ENCODE assay signal across 8 cellular contexts in the genomic region with DNA sequence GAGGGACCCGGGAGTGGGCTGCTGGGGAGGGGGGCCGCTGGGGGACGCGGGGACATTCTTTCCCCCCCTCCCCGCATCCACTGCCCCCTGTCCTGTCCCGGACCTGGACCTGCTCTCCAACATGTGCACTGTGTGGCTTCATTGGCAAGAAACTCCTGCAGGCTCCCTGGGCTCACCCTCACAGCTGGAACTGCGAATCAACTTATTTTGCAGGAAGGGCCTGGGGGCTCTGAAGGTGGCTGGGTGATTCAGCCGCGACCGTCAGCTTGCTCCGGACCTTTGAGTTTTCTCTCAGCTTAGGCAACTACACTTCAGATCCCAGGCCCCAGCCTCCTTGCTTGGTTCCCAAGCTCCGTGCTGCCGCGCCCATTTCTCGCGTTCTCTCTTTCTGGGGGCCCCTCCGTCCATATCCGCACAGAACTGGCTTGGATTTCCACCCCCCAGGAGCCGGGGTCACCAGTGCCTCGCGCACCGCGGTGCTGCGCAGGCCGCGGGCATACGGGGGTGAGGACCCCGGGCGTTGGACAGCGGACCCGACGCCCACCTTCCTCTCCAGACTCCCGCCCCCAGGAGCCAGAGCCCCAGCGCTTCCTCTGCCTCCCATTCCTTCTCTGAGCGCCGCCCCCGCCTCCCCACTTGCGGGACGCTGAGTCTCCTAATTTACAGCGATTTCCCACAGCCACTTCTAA. TPM values are rescaled to one million over a fixed set of nuclear protein-coding genes. Genes with fewer than 3 reads are reported as not detected.
DNase-seq lines count a peak whose midpoint lies in the region; ATAC-seq and TF ChIP-seq lines count a peak whose summit lies in the region.

No MANE protein-coding gene starts in this region.

- DNase-seq in activated CD8-positive, alpha-beta memory T cell treated with anti-CD3 and anti-CD28 coated beads, Interleukin-2, amount 10 ng/mL, durations not matched to agents 7 days and 5 days, result no peak
- DNase-seq in activated CD8-positive, alpha-beta memory T cell treated with anti-CD3 and anti-CD28 coated beads, Interleukin-2, amount 50 U/mL, for 48 hours, result no peak
- DNase-seq in spleen (no peak), NOMO-1 treated with dmso at 0.1 percent for 144 hours (lab: John Stamatoyannopoulos, UW; ENCODE audit: unreplicated experiment) (no peak), NCI-H1694 treated with DMSO at 0.1 percent for 48 hours (lab: John Stamatoyannopoulos, UW) (no peak)

- H3K9me3 ChIP-seq in iPS-15b (ENCODE audit: control insufficient read depth, insufficient read depth, low read length) (no peaks in the 10 kb centered on the region), spleen (no peaks in the 10 kb centered on the region)

- peaks cover 11% of the 10 kb centered on the region for H3K36me3 Mint-ChIP-seq in activated CD8-positive, alpha-beta memory T cell treated with anti-CD3 and anti-CD28 coated beads, Interleukin-2, amount 10 ng/mL, durations not matched to agents 7 days and 5 days

- H3K9me3 Mint-ChIP-seq in activated CD8-positive, alpha-beta memory T cell treated with anti-CD3 and anti-CD28 coated beads, Interleukin-2, amount 10 ng/mL, durations not matched to agents 7 days and 5 days (ENCODE audit: low read depth), result no peaks in the 10 kb centered on the region

- H3K9ac ChIP-seq in iPS-15b (ENCODE audit: low read depth, low read length), result peak overlapping the region; percentile 1

- ATAC-seq in activated CD8-positive, alpha-beta memory T cell treated with anti-CD3 and anti-CD28 coated beads, Interleukin-2, amount 10 ng/mL, durations not matched to agents 7 days and 5 days, result no peak
- no peak for ATAC-seq in GM18907 (IDR thresholded peaks at IDR 0.05; ENCODE audit: unreplicated experiment)

- intact Hi-C loops in spleen (cut with DNase I; ENCODE audit: low total_unique reads), result no loop called here

- TF ChIP-seq POLR2A in spleen (IDR thresholded peaks at IDR 0.05), result no peak

- no peak for TF ChIP-seq CTCF in spleen (IDR thresholded peaks at IDR 0.05 in 8 of 11, conservative IDR thresholded peaks at IDR 0.05 in 3 of 11)

- CTCF ChIA-PET in activated CD8-positive, alpha-beta memory T cell treated with anti-CD3 and anti-CD28 coated beads, Interleukin-2, amount 10 ng/mL, durations not matched to agents 7 days and 5 days (lab: Charles Lee), result interaction anchor here (0.8 to 10.7 kb wide), 3 partner anchors 9 to 294 kb away, joined by 3 to 354 read pairs (median 12); no protein-coding TSS in a partner anchor

- peaks cover 73% of the 10 kb centered on the region for H3K27me3 ChIP-seq in iPS-15b (ENCODE audit: control insufficient read depth, insufficient read depth, low read length)
- H3K27me3 ChIP-seq in spleen (replicated peaks in 1 of 7), result peaks cover 0 to 38% (median 16%) of the 10 kb centered on the region in 7 donors

- peak overlapping the region; percentile 73 for H3K4me3 ChIP-seq in iPS-15b (ENCODE audit: low read depth, low read length)
- peak overlapping the region; percentile 60 to 98 (median 79) for H3K4me3 ChIP-seq in spleen

- H3K4me3 Mint-ChIP-seq in activated CD8-positive, alpha-beta memory T cell treated with anti-CD3 and anti-CD28 coated beads, Interleukin-2, amount 10 ng/mL, durations not matched to agents 7 days and 5 days, result peak overlapping the region; percentile 98

- H3K36me3 ChIP-seq in iPS-15b (ENCODE audit: control insufficient read depth, insufficient read depth, low read length) (no peaks in the 10 kb centered on the region), spleen (no peaks in the 10 kb centered on the region)

- peak overlapping the region; percentile 46 for H3K27ac Mint-ChIP-seq in activated CD8-positive, alpha-beta memory T cell treated with anti-CD3 and anti-CD28 coated beads, Interleukin-2, amount 10 ng/mL, durations not matched to agents 7 days and 5 days

- H3K27ac ChIP-seq in adipose tissue (ENCODE audit: low read depth, low read length) (peak overlapping the region; percentile 56), spleen (peak overlapping the region; percentile 74 to 94 (median 90))

- WGBS in adipose tissue, 3 donors, result 6 to 24% (median 8%) methylated on average over 36 to 40 of the region's 40 CpGs
- WGBS in spleen, 5 donors, result 19 to 25% (median 22%) methylated on average over 34 to 40 of the region's 40 CpGs

- H3K4me1 ChIP-seq in iPS-15b (ENCODE audit: control insufficient read depth, insufficient read depth, low read length) (peaks cover 21% of the 10 kb centered on the region), spleen (peaks cover 33 to 89% (median 74%) of the 10 kb centered on the region in 6 donors)

- H3K27me3 Mint-ChIP-seq in activated CD8-positive, alpha-beta memory T cell treated with anti-CD3 and anti-CD28 coated beads, Interleukin-2, amount 10 ng/mL, durations not matched to agents 7 days and 5 days, result peaks cover 26% of the 10 kb centered on the region

- peaks cover 54% of the 10 kb centered on the region for H3K4me1 Mint-ChIP-seq in activated CD8-positive, alpha-beta memory T cell treated with anti-CD3 and anti-CD28 coated beads, Interleukin-2, amount 10 ng/mL, durations not matched to agents 7 days and 5 days

RNA-seq across cellular contexts. Expression of a gene that starts 0.5 kb away (rescaled TPM):
- total RNA-seq in activated CD8-positive, alpha-beta memory T cell treated with anti-CD3 and anti-CD28 coated beads, Interleukin-2, amount 10 ng/mL, durations not matched to agents 7 days and 5 days, result 100 to 1,000 TPM; 180 to 390 TPM
- polyA plus RNA-seq in adipose tissue (100 to 1,000 TPM in 2 of 3 donors, 10 to 100 TPM in 1; 27.1 to 199 (median 193) TPM), spleen (10 to 100 TPM; 11.8 to 24.0 (median 12.0) TPM)
- 100 to 1,000 TPM; 168 to 370 (median 289) TPM for total RNA-seq in spleen

RNA-seq across cellular contexts. Expression of a gene that starts 26.6 kb away (rescaled TPM):
- 1,000 to 10,000 TPM in 1 of 2 experiments, 100 to 1,000 TPM in 1; 878 to 1,201 TPM for total RNA-seq in activated CD8-positive, alpha-beta memory T cell treated with anti-CD3 and anti-CD28 coated beads, Interleukin-2, amount 10 ng/mL, durations not matched to agents 7 days and 5 days
- 1,000 to 10,000 TPM; 1,025 to 2,248 (median 1,633) TPM for polyA plus RNA-seq in adipose tissue
- 1,000 to 10,000 TPM in 6 of 7 donors, 100 to 1,000 TPM in 1; 989 to 1,475 (median 1,270) TPM for total RNA-seq in spleen
- 1,000 to 10,000 TPM; 2,364 to 2,501 (median 2,474) TPM for polyA plus RNA-seq in spleen

RNA-seq across cellular contexts. Expression of a gene that starts 44.2 kb away (rescaled TPM):
- total RNA-seq in activated CD8-positive, alpha-beta memory T cell treated with anti-CD3 and anti-CD28 coated beads, Interleukin-2, amount 10 ng/mL, durations not matched to agents 7 days and 5 days, result 10 to 100 TPM; 24.7 to 29.6 TPM
- polyA plus RNA-seq in adipose tissue, result 10 to 100 TPM; 15.8 to 16.2 (median 15.9) TPM
- 10 to 100 TPM; 14.4 to 30.9 (median 20.1) TPM for total RNA-seq in spleen
- 10 to 100 TPM; 14.5 to 24.1 (median 16.1) TPM for polyA plus RNA-seq in spleen

RNA-seq across cellular contexts. Expression of a gene that starts 54.6 kb away (rescaled TPM):
- total RNA-seq in activated CD8-positive, alpha-beta memory T cell treated with anti-CD3 and anti-CD28 coated beads, Interleukin-2, amount 10 ng/mL, durations not matched to agents 7 days and 5 days, result 100 to 1,000 TPM; 245 to 264 TPM
- polyA plus RNA-seq in adipose tissue, result 10 to 100 TPM; 17.3 to 72.4 (median 48.1) TPM
- 100 to 1,000 TPM; 102 to 154 (median 114) TPM for total RNA-seq in spleen
- polyA plus RNA-seq in spleen, result 10 to 100 TPM; 55.3 to 94.6 (median 58.5) TPM
